In the genomic region with DNA sequence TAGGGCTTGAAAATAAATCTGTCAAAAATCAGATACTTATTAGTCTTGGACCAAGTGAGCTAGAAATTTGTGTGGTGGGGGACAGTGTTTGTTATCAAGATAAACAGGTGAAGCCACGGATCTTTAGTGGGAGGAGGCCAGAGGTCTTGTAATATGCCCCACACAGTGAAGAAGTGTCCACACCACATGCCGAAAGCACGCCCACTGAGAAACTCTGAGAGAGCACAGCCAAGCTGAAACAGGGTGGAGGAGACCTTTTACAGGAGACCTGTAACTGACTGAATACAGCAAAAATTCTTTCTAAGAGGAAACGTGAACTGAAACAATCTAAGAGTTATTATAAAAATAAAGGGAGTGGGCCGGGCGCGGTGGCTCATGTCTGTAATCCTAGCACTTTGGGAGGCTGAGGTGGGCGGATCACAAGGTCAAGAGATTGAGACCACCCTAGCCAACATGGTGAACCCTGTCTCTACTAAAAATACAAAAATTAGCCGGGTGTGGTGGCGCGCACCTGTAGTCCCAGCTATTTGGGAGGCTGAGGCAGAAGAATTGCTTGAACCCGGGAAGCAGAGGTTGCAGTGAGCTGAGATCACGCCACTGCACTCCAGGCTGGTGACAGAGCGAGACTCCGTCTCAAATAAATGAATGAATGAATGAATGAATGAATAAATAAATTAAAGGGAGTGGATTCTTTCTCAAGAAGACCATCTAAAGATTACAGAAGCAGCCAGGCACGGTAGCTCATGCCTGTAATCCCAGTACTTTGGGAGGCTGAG, we compare ENCODE assay signal across 7 cellular contexts. TPM values are rescaled to one million over a fixed set of nuclear protein-coding genes. Genes with fewer than 3 reads are reported as not detected.
DNase-seq lines count a peak whose midpoint lies in the region; ATAC-seq, FAIRE-seq and TF ChIP-seq lines count a peak whose summit lies in the region.
"Not testable (repeated sequence)": the region's sequence is repeated elsewhere in the genome, so short reads cannot be mapped to it uniquely, and the experiment has no call there.

No MANE protein-coding gene starts in this region.

- H3K9me3 ChIP-seq in K562 (replicated peaks; ENCODE audit: control insufficient read depth, insufficient read depth, low read depth, low read length); kidney (ENCODE audit: control insufficient read depth in 1 of 2, low read length in 2 of 2): not testable (repeated sequence)

- peak; percentile 71 for FAIRE-seq in GM18507 (lab: Jason Lieb, UNC)
- FAIRE-seq in K562 (lab: Jason Lieb, UNC); kidney (lab: Jason Lieb, UNC): not testable (repeated sequence)

- not testable (repeated sequence) for H3K4me1 ChIP-seq in K562 (replicated peaks in 1 of 2; ENCODE audit: control insufficient read depth in 2 of 2, insufficient read depth in 2 of 2, low read length in 2 of 2)
- H3K4me1 ChIP-seq in kidney (ENCODE audit: control insufficient read depth in 1 of 2, insufficient read depth in 1 of 2, low read depth in 1 of 2, low read length in 2 of 2) = peaks cover 0 to 25% of the 10 kb centered on the region in 2 donors

- H3K4me3 ChIP-seq in GM08714 (ENCODE audit: low read length) = peak overlapping the region; percentile 23
- H3K4me3 ChIP-seq in K562; kidney (ENCODE audit: low read length in 2 of 2): not testable (repeated sequence)

- not testable (repeated sequence) for ATAC-seq in K562; stimulated activated effector memory CD8-positive, alpha-beta T cell treated with anti-CD3 and anti-CD28 coated beads, Interleukin-12 subunit alpha, Interleukin-12 subunit beta, amount 100 ng/mL, for 72 hours

- H3K36me3 Mint-ChIP-seq in IgD-negative memory B cell = not testable (repeated sequence)
- H3K36me3 Mint-ChIP-seq in nephron (ENCODE audit: low read depth) = peaks cover 25% of the 10 kb centered on the region
- H3K36me3 Mint-ChIP-seq in stimulated activated effector memory CD8-positive, alpha-beta T cell treated with anti-CD3 and anti-CD28 coated beads, Interleukin-12 subunit alpha, Interleukin-12 subunit beta, amount 100 ng/mL, for 72 hours = peaks cover 48% of the 10 kb centered on the region

- H3K27ac ChIP-seq in K562 (ENCODE audit: extremely low read depth, low read depth, low read length) = not testable (repeated sequence)
- H3K27ac ChIP-seq in kidney (ENCODE audit: low read depth in 2 of 2, low read length in 2 of 2) = peak overlapping the region; percentile 3 to 67

- H3K4me2 ChIP-seq in K562 (ENCODE audit: insufficient read depth, low read length) = not testable (repeated sequence)

- H4K20me1 ChIP-seq in K562 (replicated peaks; ENCODE audit: control insufficient read depth, insufficient read depth, low read length) = not testable (repeated sequence)

- H3K4me1 Mint-ChIP-seq in IgD-negative memory B cell = peaks cover 25 to 40% (median 34%) of the 10 kb centered on the region in 3 donors
- H3K4me1 Mint-ChIP-seq in nephron = not testable (repeated sequence)
- peaks cover 22% of the 10 kb centered on the region for H3K4me1 Mint-ChIP-seq in stimulated activated effector memory CD8-positive, alpha-beta T cell treated with anti-CD3 and anti-CD28 coated beads, Interleukin-12 subunit alpha, Interleukin-12 subunit beta, amount 100 ng/mL, for 72 hours

- not testable (repeated sequence) for H3K9ac ChIP-seq in K562 (ENCODE audit: insufficient read depth in 1 of 2, low read depth in 2 of 2, low read length in 2 of 2); kidney (ENCODE audit: low read length in 2 of 2)

- H3K9me1 ChIP-seq in K562 (ENCODE audit: control insufficient read depth, insufficient read depth, low read length) = not testable (repeated sequence)

- not testable (repeated sequence) for TF ChIP-seq CTCF in K562 (IDR thresholded peaks at IDR 0.05 in 2 of 3, conservative IDR thresholded peaks at IDR 0.05 in 1 of 3; ENCODE audit: insufficient read depth in 2 of 3, low read depth in 1 of 3, low read length in 3 of 3); kidney (IDR thresholded peaks at IDR 0.05; ENCODE audit: borderline replicate concordance, extremely low read depth, insufficient read depth); nephron (IDR thresholded peaks at IDR 0.05; ENCODE audit: unreplicated experiment in 3 of 3)

- not testable (repeated sequence) for H3K27me3 ChIP-seq in K562 (ENCODE audit: control insufficient read depth in 2 of 2, insufficient read depth in 2 of 2, low read length in 2 of 2)

- not testable (repeated sequence) for BruUV-seq in K562 (replicated peaks; lab: Mats Ljungman, UMichigan)

- peaks cover 17% of the 10 kb centered on the region; the same call in 2 of the 3 replicates for H3K79me2 ChIP-seq in K562 (ENCODE audit: control insufficient read depth, insufficient read depth, low read length)

- not testable (repeated sequence) for H3K9me3 Mint-ChIP-seq in IgD-negative memory B cell; nephron; stimulated activated effector memory CD8-positive, alpha-beta T cell treated with anti-CD3 and anti-CD28 coated beads, Interleukin-12 subunit alpha, Interleukin-12 subunit beta, amount 100 ng/mL, for 72 hours

- intact Hi-C loops in K562 (cut with micrococcal nuclease); kidney (cut with DNase I): not testable (repeated sequence)

- H2AFZ ChIP-seq in K562 (ENCODE audit: low read depth, low read length) = not testable (repeated sequence)

- H3K36me3 ChIP-seq in K562 (ENCODE audit: control insufficient read depth, insufficient read depth, low read length) = peaks cover 44% of the 10 kb centered on the region
- H3K36me3 ChIP-seq in kidney (ENCODE audit: control insufficient read depth in 1 of 2, insufficient read depth in 2 of 2, low read length in 2 of 2) = not testable (repeated sequence)

- H3K27ac Mint-ChIP-seq in IgD-negative memory B cell (peak overlapping the region; percentile 60 to 98 (median 97)), nephron (peak overlapping the region in 2 of 3 experiments; percentile 64 to 85)
- peak overlapping the region; percentile 16 for H3K27ac Mint-ChIP-seq in stimulated activated effector memory CD8-positive, alpha-beta T cell treated with anti-CD3 and anti-CD28 coated beads, Interleukin-12 subunit alpha, Interleukin-12 subunit beta, amount 100 ng/mL, for 72 hours

- not testable (repeated sequence) for TF ChIP-seq EP300 in K562 (IDR thresholded peaks at IDR 0.05; ENCODE audit: low read length)

- POLR2A ChIA-PET in K562 (lab: Yijun Ruan, JAX) = interaction anchor here (0.7 to 1.4 kb wide), 5 partner anchors 17 to 188 kb away, joined by 3 to 4 read pairs (median 4); no protein-coding TSS in a partner anchor

- 90% methylated on average over 16 of the region's 16 CpGs for WGBS in K562 (ENCODE audit: insufficient coverage, low coverage, missing lambda C conversion rate)

- TF ChIP-seq POLR2A in K562 (conservative IDR thresholded peaks at IDR 0.05) = not testable (repeated sequence)

- CTCF ChIA-PET in K562 (lab: Yijun Ruan, JAX; ENCODE audit: low intra/inter-chr PET ratio) = not testable (repeated sequence)

- not testable (repeated sequence) for DNase-seq in GM18507 (ENCODE audit: extremely low spot score, insufficient read length, low read depth); K562 (ENCODE audit: extremely low read depth in 1 of 4, low spot score in 3 of 4); kidney; stimulated activated effector memory CD8-positive, alpha-beta T cell treated with anti-CD3 and anti-CD28 coated beads, Interleukin-12 subunit alpha, Interleukin-12 subunit beta, amount 100 ng/mL, for 72 hours (ENCODE audit: low spot score in 2 of 2)

- H3K27me3 Mint-ChIP-seq in IgD-negative memory B cell; nephron (ENCODE audit: low read depth): not testable (repeated sequence)

- in situ Hi-C loops in K562 (cut with MboI) = not testable (repeated sequence)

- H3K4me3 Mint-ChIP-seq in IgD-negative memory B cell = peak overlapping the region in 3 of 4 donors; percentile 38 to 83 (median 77)
- not testable (repeated sequence) for H3K4me3 Mint-ChIP-seq in nephron; stimulated activated effector memory CD8-positive, alpha-beta T cell treated with anti-CD3 and anti-CD28 coated beads, Interleukin-12 subunit alpha, Interleukin-12 subunit beta, amount 100 ng/mL, for 72 hours

- TF ChIP-seq RAD21 in K562 (CRISPR knock-in tag; conservative IDR thresholded peaks at IDR 0.05 in 1 of 2, IDR thresholded peaks at IDR 0.05 in 1 of 2) = not testable (repeated sequence)

TF ChIP-seq in K562, 482 proteins besides CTCF, POLR2A, EP300 and RAD21:
- TF ChIP-seq ZNF24 (IDR thresholded peaks at IDR 0.05) (peak; percentile 68; the same call in 1 of the 2 replicates), KDM1A (IDR thresholded peaks at IDR 0.05) (peak in 1 of 2 experiments; percentile 25; a peak in 2 of 4 replicates)

RNA-seq across cellular contexts. Expression of a gene that starts 56.3 kb away (rescaled TPM):
- polyA plus RNA-seq in IgD-negative memory B cell (15.4 TPM), K562 (2011; rRNA removed) (62.1 and 66.1 TPM in 2 replicates), K562 (2014; fragmentation: Illumina TruSeq; extraction: Trizol) (70.0 and 74.7 TPM in 2 replicates), K562 (2014; fragmentation: Nextera tagmentation; extraction: Ambion mirVana) (10 to 100 TPM; 24.9 to 30.7 TPM), K562 (2014; rRNA removed) (42.8 and 44.2 TPM in 2 replicates), kidney (ENCODE audit: insufficient read depth, low read depth, low replicate concordance) (52.4 TPM)
- 46.7 and 47.2 TPM in 2 replicates for total RNA-seq in K562 (2011; cell fraction: chromatin; rRNA removed; ENCODE audit: low replicate concordance)
- total RNA-seq in K562 (2011; cell fraction: nucleolus; rRNA removed) = 30.2 and 32.0 TPM in 2 replicates
- 38.8 and 48.2 TPM in 2 replicates for total RNA-seq in K562 (2011; cell fraction: nucleoplasm; rRNA removed)
- total RNA-seq in K562 (2014; rRNA removed) (35.7 and 44.7 TPM in 2 replicates), K562 (2014; rRNA removed; fragmentation: Illumina TruSeq; extraction: Trizol) (54.9 and 57.6 TPM in 2 replicates), K562 (2015; rRNA removed; fragmentation: Illumina TruSeq; extraction: Trizol) (53.4 and 55.0 TPM in 2 replicates), K562 (2021) (74.5 and 78.9 TPM in 2 replicates), kidney (55.7 TPM)
- 53.1 and 62.6 TPM in 2 replicates for polyA plus RNA-seq in K562 (2011; cell fraction: cytosol; rRNA removed)
- polyA plus RNA-seq in K562 (2011; cell fraction: nucleus; rRNA removed) = 26.0 and 30.3 TPM in 2 replicates
- polyA plus RNA-seq in K562 (2012) = 75.6 and 76.6 TPM in 2 replicates
- polyA minus RNA-seq in K562 (2011; rRNA and poly(A)+ RNA removed) = 88.9 and 93.9 TPM in 2 replicates
- 48.1 and 57.5 TPM in 2 replicates for polyA minus RNA-seq in K562 (2011; cell fraction: cytosol; rRNA and poly(A)+ RNA removed)
- polyA minus RNA-seq in K562 (2011; cell fraction: nucleus; rRNA and poly(A)+ RNA removed) = 12.9 and 20.4 TPM in 2 replicates

Comparison
In these comparisons a context has a peak if more than half of its experiments do, and no peak if none do; other contexts are left out.
1. H3K27ac Mint-ChIP-seq: peak in every context shown above with its lines; median percentile 97 in IgD-negative memory B cell; 74 in nephron; 16 in stimulated activated effector memory CD8-positive, alpha-beta T cell treated with anti-CD3 and anti-CD28 coated beads, Interleukin-12 subunit alpha, Interleukin-12 subunit beta, amount 100 ng/mL, for 72 hours.